ENCODE assay signal across 8 cellular contexts in the genomic region with DNA sequence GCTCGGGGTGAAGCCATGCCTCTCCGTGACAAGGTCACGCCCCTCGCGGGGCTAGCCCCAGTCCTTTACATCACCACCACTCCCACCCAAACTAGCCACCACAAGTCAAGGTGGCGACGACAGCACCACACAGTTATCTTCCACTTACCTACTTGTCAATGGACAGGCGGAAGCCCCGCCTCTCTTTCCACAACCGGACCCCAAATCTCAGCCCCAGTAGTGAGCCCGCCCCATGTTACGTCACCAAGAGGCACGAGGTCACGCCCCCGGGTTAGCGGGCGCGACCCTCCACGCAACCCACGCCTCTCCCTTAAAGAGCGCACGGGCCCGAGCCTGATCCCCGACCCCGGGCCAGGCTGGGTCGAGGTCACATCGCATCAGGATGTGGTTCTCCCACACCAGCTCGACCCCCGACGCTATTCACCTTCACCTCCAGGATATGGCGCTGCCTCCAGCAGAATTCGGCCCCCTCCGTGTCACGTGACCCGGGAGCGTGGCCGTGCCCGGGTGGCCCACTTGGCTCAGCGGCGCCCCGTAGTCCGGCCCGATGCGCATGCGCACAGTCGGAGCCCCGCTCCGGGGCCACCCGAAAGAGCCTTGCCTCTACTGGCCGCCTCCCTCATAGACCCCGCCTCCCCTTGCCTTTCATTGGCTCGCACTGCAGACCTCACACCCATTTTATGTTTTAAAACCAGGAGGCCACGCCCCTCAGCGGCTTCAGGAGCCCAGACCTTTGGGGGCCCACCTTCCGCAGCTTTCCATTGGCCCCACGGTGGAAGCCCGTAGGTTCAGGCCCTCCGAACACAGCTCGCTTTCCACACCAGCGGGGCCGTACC. TPM values are rescaled to one million over a fixed set of nuclear protein-coding genes. Genes with fewer than 3 reads are reported as not detected.
DNase-seq lines count a peak whose midpoint lies in the region; ATAC-seq and TF ChIP-seq lines count a peak whose summit lies in the region.

No MANE protein-coding gene starts in this region.

- TF ChIP-seq CTCF in WERI-Rb-1 (IDR thresholded peaks at IDR 0.05; ENCODE audit: low read depth, low read length) (no peak), mammary epithelial cell (conservative IDR thresholded peaks at IDR 0.05 in 1 of 2, IDR thresholded peaks at IDR 0.05 in 1 of 2; ENCODE audit: extremely low read depth in 1 of 2, insufficient read depth in 1 of 2, low read depth in 1 of 2, low read length in 2 of 2) (no peak)

- H3K9ac ChIP-seq in mammary epithelial cell (ENCODE audit: insufficient read depth, low read length) (peak overlapping the region; percentile 87), iPS-20b (ENCODE audit: low read depth, low read length) (peak overlapping the region; percentile 91), skeletal muscle tissue (ENCODE audit: low read depth in 1 of 3, low read length in 3 of 3) (peak overlapping the region; percentile 83 to 92 (median 86))

- H3K27ac ChIP-seq in WERI-Rb-1 (peak overlapping the region; percentile 91), mammary epithelial cell (ENCODE audit: insufficient read depth, low read depth, low read length) (peak overlapping the region; percentile 90), iPS-20b (ENCODE audit: low read length) (peak overlapping the region; percentile 87), skeletal muscle tissue (ENCODE audit: low read depth, low read length) (peak overlapping the region; percentile 96)

- peaks cover 33% of the 10 kb centered on the region for H3K79me2 ChIP-seq in mammary epithelial cell (ENCODE audit: insufficient read depth, low read length)

- WGBS in mammary epithelial cell (ENCODE audit: low coverage, missing lambda C conversion rate), result under 1% methylated on average over 45 of the region's 61 CpGs

- peaks cover 7% of the 10 kb centered on the region for H3K4me1 ChIP-seq in mammary epithelial cell (ENCODE audit: insufficient read depth, low read length)
- H3K4me1 ChIP-seq in iPS-20b (ENCODE audit: insufficient read depth, low read length), result peaks cover 8% of the 10 kb centered on the region; the same call in 1 of the 2 replicates
- peaks cover 20 to 24% (median 24%) of the 10 kb centered on the region in 3 donors for H3K4me1 ChIP-seq in skeletal muscle tissue (ENCODE audit: control insufficient read depth in 3 of 3, insufficient read depth in 3 of 3, low read length in 3 of 3)

- in situ Hi-C loops in mammary epithelial cell (cut with MboI; ENCODE audit: low sequenced_read_pairs in 2 of 2), result no loop called here

- DNase-seq in AG08395 (ENCODE audit: low spot score) (peak; percentile 100), NCI-H2196 treated with DMSO at 0.1 percent for 48 hours (lab: John Stamatoyannopoulos, UW; ENCODE audit: unreplicated experiment) (peak; percentile 99), WERI-Rb-1 (peak; percentile 99), mammary epithelial cell (peak; percentile 96)

- dilution Hi-C loops in mammary epithelial cell (cut with HindIII; ENCODE audit: low sequenced_read_pairs), result no loop called here

- intact Hi-C loops in mammary epithelial cell (cut with micrococcal nuclease), result no loop called here

- H3K9me3 ChIP-seq in WERI-Rb-1 (ENCODE audit: severe bottlenecking) (no peaks in the 10 kb centered on the region), mammary epithelial cell (replicated peaks; ENCODE audit: insufficient read depth, low read length) (no peaks in the 10 kb centered on the region), iPS-20b (ENCODE audit: insufficient read depth, low read depth, low read length) (no peaks in the 10 kb centered on the region), skeletal muscle tissue (ENCODE audit: control insufficient read depth in 3 of 3, low read length in 3 of 3) (no peaks in the 10 kb centered on the region)

- CTCF ChIA-PET in mammary epithelial cell (lab: Charles Lee; ENCODE audit: low non-redundant PET), result interaction anchor here (0.7 kb wide), 1 partner anchor 42 kb away, joined by 4 read pairs; no protein-coding TSS in a partner anchor

- no peaks in the 10 kb centered on the region for H4K20me1 ChIP-seq in mammary epithelial cell (ENCODE audit: insufficient read depth, low read length)

- peak overlapping the region; percentile 98 for H2AFZ ChIP-seq in mammary epithelial cell (ENCODE audit: low read depth, low read length)

- BruUV-seq in mammary epithelial cell (replicated peaks; lab: Mats Ljungman, UMichigan), result TSS peak; percentile 39

- H3K27me3 ChIP-seq in WERI-Rb-1 (ENCODE audit: insufficient read depth, low read depth, severe bottlenecking), result no peaks in the 10 kb centered on the region
- H3K27me3 ChIP-seq in mammary epithelial cell (ENCODE audit: insufficient read depth, low read length), result no peaks in the 10 kb centered on the region
- H3K27me3 ChIP-seq in iPS-20b (ENCODE audit: insufficient read depth, low read length), result no peaks in the 10 kb centered on the region
- no peaks in the 10 kb centered on the region for H3K27me3 ChIP-seq in skeletal muscle tissue (ENCODE audit: control insufficient read depth in 3 of 3, insufficient read depth in 3 of 3, low read length in 3 of 3)

- peaks cover 24% of the 10 kb centered on the region for H3K36me3 ChIP-seq in WERI-Rb-1
- no peaks in the 10 kb centered on the region for H3K36me3 ChIP-seq in mammary epithelial cell (ENCODE audit: insufficient read depth, low read length)
- H3K36me3 ChIP-seq in iPS-20b (ENCODE audit: insufficient read depth, low read depth, low read length), result peaks cover 18% of the 10 kb centered on the region
- peaks cover 14 to 19% (median 19%) of the 10 kb centered on the region in 3 donors for H3K36me3 ChIP-seq in skeletal muscle tissue (ENCODE audit: control insufficient read depth in 3 of 3, insufficient read depth in 3 of 3, low read length in 3 of 3)

- peak overlapping the region; percentile 85 for H3K4me2 ChIP-seq in mammary epithelial cell (ENCODE audit: insufficient read depth, low read depth, low read length)

- H3K4me3 ChIP-seq in WERI-Rb-1 (ENCODE audit: low read depth, low read length), result peak overlapping the region; percentile 66
- peak overlapping the region; percentile 80 to 89 (median 82) for H3K4me3 ChIP-seq in mammary epithelial cell (replicated peaks in 1 of 3; ENCODE audit: insufficient read depth in 1 of 3, low read depth in 2 of 3, low read length in 3 of 3)
- H3K4me3 ChIP-seq in iPS-20b (ENCODE audit: low read length), result peak overlapping the region; percentile 87
- H3K4me3 ChIP-seq in skeletal muscle tissue (ENCODE audit: low read length in 3 of 3), result peak overlapping the region; percentile 75 to 97 (median 94)

- ATAC-seq in GM18907 (IDR thresholded peaks at IDR 0.05; ENCODE audit: unreplicated experiment) (peak; percentile 85), HG03139 (IDR thresholded peaks at IDR 0.05; ENCODE audit: unreplicated experiment) (peak; percentile 82)

RNA-seq across cellular contexts. Expression of gene SYDE1, which starts 18.2 kb away (rescaled TPM):
- total RNA-seq in mammary epithelial cell, result 10 to 100 TPM; 10.7 to 11.0 TPM
- 17.3 TPM for polyA plus RNA-seq in mammary epithelial cell
- polyA minus RNA-seq in mammary epithelial cell, result 17.7 TPM
- 7.3 TPM for total RNA-seq in skeletal muscle tissue

RNA-seq across cellular contexts. Expression of gene OR1I1, which starts 43.4 kb away (rescaled TPM):
- total RNA-seq in mammary epithelial cell (not detected), skeletal muscle tissue (not detected)
- not detected for polyA plus RNA-seq in mammary epithelial cell
- polyA minus RNA-seq in mammary epithelial cell, result not detected

Comparison
In these comparisons a context has a peak if more than half of its experiments do, and no peak if none do; other contexts are left out.
1. Peak in every context shown above with its lines: DNase-seq, ATAC-seq, H3K4me3 ChIP-seq and H3K27ac ChIP-seq.